ENCODE assay signal across 1 cellular context in genomic region chr5:58074222-58074621, GRCh38.
A peak's percentile ranks its signal among the peaks of the same experiment; 100 is the strongest.
TF ChIP-seq lines count a peak whose summit lies in the region.

No MANE protein-coding gene starts in this region.

TF ChIP-seq in HEK293, 187 proteins besides CTCF, POLR2A, EP300 and RAD21 (continued from another document):
- TF ChIP-seq ZNF704 (tag by site-specific recombination; IDR thresholded peaks at IDR 0.05) = no peak
- TF ChIP-seq ZNF302 (tag by site-specific recombination; IDR thresholded peaks at IDR 0.05; ENCODE audit: low read depth) = no peak
- peak; percentile 61 for TF ChIP-seq FEZF1 (tag by site-specific recombination; IDR thresholded peaks at IDR 0.05)
- TF ChIP-seq, protein P1, sequence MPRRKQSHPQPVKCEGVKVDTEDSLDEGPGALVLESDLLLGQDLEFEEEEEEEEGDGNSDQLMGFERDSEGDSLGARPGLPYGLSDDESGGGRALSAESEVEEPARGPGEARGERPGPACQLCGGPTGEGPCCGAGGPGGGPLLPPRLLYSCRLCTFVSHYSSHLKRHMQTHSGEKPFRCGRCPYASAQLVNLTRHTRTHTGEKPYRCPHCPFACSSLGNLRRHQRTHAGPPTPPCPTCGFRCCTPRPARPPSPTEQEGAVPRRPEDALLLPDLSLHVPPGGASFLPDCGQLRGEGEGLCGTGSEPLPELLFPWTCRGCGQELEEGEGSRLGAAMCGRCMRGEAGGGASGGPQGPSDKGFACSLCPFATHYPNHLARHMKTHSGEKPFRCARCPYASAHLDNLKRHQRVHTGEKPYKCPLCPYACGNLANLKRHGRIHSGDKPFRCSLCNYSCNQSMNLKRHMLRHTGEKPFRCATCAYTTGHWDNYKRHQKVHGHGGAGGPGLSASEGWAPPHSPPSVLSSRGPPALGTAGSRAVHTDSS (tag by site-specific recombination; IDR thresholded peaks at IDR 0.05) = no peak
- TF ChIP-seq ZNF266 (tag by site-specific recombination; IDR thresholded peaks at IDR 0.05; ENCODE audit: low read depth) = no peak
- 0 out of 2 replicates have a peak, but pooled peaks have one; percentile 19 for TF ChIP-seq IKZF3 (tag by site-specific recombination; IDR thresholded peaks at IDR 0.05)
- 0 out of 2 replicates have a peak, but pooled peaks have one; percentile 34 for TF ChIP-seq ZNF843 (tag by site-specific recombination; IDR thresholded peaks at IDR 0.05)
- TF ChIP-seq, protein P2, sequence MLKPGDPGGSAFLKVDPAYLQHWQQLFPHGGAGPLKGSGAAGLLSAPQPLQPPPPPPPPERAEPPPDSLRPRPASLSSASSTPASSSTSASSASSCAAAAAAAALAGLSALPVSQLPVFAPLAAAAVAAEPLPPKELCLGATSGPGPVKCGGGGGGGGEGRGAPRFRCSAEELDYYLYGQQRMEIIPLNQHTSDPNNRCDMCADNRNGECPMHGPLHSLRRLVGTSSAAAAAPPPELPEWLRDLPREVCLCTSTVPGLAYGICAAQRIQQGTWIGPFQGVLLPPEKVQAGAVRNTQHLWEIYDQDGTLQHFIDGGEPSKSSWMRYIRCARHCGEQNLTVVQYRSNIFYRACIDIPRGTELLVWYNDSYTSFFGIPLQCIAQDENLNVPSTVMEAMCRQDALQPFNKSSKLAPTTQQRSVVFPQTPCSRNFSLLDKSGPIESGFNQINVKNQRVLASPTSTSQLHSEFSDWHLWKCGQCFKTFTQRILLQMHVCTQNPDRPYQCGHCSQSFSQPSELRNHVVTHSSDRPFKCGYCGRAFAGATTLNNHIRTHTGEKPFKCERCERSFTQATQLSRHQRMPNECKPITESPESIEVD (tag by site-specific recombination; IDR thresholded peaks at IDR 0.05) = 0 out of 2 replicates have a peak, but pooled peaks have one; percentile 46
- no peak for TF ChIP-seq ZNF514 (tag by site-specific recombination; IDR thresholded peaks at IDR 0.05)
- TF ChIP-seq, protein P3, sequence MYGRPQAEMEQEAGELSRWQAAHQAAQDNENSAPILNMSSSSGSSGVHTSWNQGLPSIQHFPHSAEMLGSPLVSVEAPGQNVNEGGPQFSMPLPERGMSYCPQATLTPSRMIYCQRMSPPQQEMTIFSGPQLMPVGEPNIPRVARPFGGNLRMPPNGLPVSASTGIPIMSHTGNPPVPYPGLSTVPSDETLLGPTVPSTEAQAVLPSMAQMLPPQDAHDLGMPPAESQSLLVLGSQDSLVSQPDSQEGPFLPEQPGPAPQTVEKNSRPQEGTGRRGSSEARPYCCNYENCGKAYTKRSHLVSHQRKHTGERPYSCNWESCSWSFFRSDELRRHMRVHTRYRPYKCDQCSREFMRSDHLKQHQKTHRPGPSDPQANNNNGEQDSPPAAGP (tag by site-specific recombination; IDR thresholded peaks at IDR 0.05) = no peak
- TF ChIP-seq ZNF624 (tag by site-specific recombination; IDR thresholded peaks at IDR 0.05) = no peak
- TF ChIP-seq ZNF76 (tag by site-specific recombination; IDR thresholded peaks at IDR 0.05; ENCODE audit: borderline replicate concordance, low read depth) = no peak
